Comparison of ENCODE assay signal across 19 cellular contexts in the genomic region with DNA sequence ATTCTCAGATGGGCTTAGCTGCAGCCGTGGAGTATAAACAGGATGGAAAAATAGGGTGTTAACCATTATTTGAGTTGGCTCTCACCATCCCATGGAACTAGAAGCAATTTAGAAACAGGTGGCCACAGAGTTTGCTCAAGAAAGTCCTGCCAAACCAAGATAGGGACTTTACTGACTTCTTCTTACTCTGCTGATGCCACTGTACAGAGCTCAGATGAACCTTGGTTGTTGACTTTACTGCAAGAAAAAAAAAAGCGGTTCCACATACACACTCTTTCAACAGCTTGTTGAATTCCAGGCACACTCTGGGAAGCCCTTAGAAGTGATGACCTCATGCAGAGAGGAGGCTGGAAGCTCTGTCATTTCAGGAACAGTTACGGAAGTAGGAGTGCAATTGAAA.
A peak's percentile ranks its signal among the peaks of the same experiment; 100 is the strongest.
DNase-seq lines count a peak whose midpoint lies in the region; ATAC-seq and TF ChIP-seq lines count a peak whose summit lies in the region.
"Had no signal": no experiment of that assay in that cellular context is flagged by ENCODE, and none has a peak within 500 bp of the region (broad histone marks: within the 10 kb centered on the region; RNA-seq: fewer than 3 reads in every experiment).

No MANE protein-coding gene starts in this region.

- H3K4me3 Mint-ChIP-seq in T-cell: no peak overlapping the region
- H3K4me3 Mint-ChIP-seq: activated naive CD4-positive, alpha-beta T cell treated with anti-CD3 and anti-CD28 coated beads, Interleukin-2, amount 10 ng/mL, durations not matched to agents 7 days and 5 days; activated T-cell treated with anti-CD3 and anti-CD28 coated beads, Interleukin-2, amount 50 U/mL, for 4 hours; stimulated activated naive CD8-positive, alpha-beta T cell treated with anti-CD3 and anti-CD28 coated beads, Interleukin-15, Interleukin-2, amounts not matched to agents 100 ng/mL and 50 ng/mL, for 24 hours had no signal

- H3K27me3 ChIP-seq in vagina: no peaks in the 10 kb centered on the region
- H3K27me3 ChIP-seq: Peyer's patch had no signal

- H3K4me3 ChIP-seq in epithelial cell of proximal tubule (ENCODE audit: low read depth, low read length) (no peak overlapping the region), vagina (no peak overlapping the region)
- H3K4me3 ChIP-seq: Peyer's patch had no signal

- no peaks in the 10 kb centered on the region for H3K4me1 Mint-ChIP-seq in T-cell
- H3K4me1 Mint-ChIP-seq: activated naive CD4-positive, alpha-beta T cell treated with anti-CD3 and anti-CD28 coated beads, Interleukin-2, amount 10 ng/mL, durations not matched to agents 7 days and 5 days had no signal

- H3K9me3 Mint-ChIP-seq in T-cell: peaks cover 0 to 19% (median 8%) of the 10 kb centered on the region in 3 donors

- no peaks in the 10 kb centered on the region for H3K27me3 Mint-ChIP-seq in T-cell
- H3K27me3 Mint-ChIP-seq: activated naive CD4-positive, alpha-beta T cell treated with anti-CD3 and anti-CD28 coated beads, Interleukin-2, amount 10 ng/mL, durations not matched to agents 7 days and 5 days; stimulated activated naive CD8-positive, alpha-beta T cell treated with anti-CD3 and anti-CD28 coated beads, Interleukin-15, Interleukin-2, amounts not matched to agents 100 ng/mL and 50 ng/mL, for 24 hours had no signal

- intact Hi-C loops in vagina (cut with DNase I): no loop called here

- no peaks in the 10 kb centered on the region for H3K36me3 ChIP-seq in vagina
- H3K36me3 ChIP-seq: Peyer's patch had no signal

- CTCF ChIA-PET in T-cell (lab: Charles Lee): no interaction called here

- no peaks in the 10 kb centered on the region for H3K4me1 ChIP-seq in vagina
- H3K4me1 ChIP-seq: Peyer's patch had no signal

- no peak for TF ChIP-seq POLR2A in vagina (IDR thresholded peaks at IDR 0.05)

- H3K9me3 ChIP-seq in vagina: no peaks in the 10 kb centered on the region
- H3K9me3 ChIP-seq: Peyer's patch, SK-N-SH had no signal

- POLR2A ChIA-PET in T-cell (lab: Charles Lee): interaction anchor here in 1 of 2 donors (0.7 kb wide), 1 partner anchor 259 kb away, joined by 3 read pairs; no protein-coding TSS in a partner anchor

- no peaks in the 10 kb centered on the region for H3K36me3 Mint-ChIP-seq in T-cell
- H3K36me3 Mint-ChIP-seq: activated naive CD4-positive, alpha-beta T cell treated with anti-CD3 and anti-CD28 coated beads, Interleukin-2, amount 10 ng/mL, durations not matched to agents 7 days and 5 days had no signal

- peak; percentile 97 for DNase-seq in NCI-H446 treated with DMSO at 0.1 percent for 48 hours (lab: John Stamatoyannopoulos, UW)
- DNase-seq in epithelial cell of proximal tubule (ENCODE audit: low read depth): peak; percentile 10
- peak; percentile 32 for DNase-seq in kidney tubule cell (ENCODE audit: low spot score)
- peak; percentile 18 for DNase-seq in renal cortical epithelial cell (ENCODE audit: low read depth)
- DNase-seq in T-cell: no peak
- no peak for DNase-seq in vagina (ENCODE audit: extremely low spot score in 2 of 2)
- no peak for DNase-seq in cerebellum (ENCODE audit: low spot score)
- DNase-seq: activated CD4-positive, CD25-positive, alpha-beta regulatory T cell; activated naive CD4-positive, alpha-beta T cell treated with anti-CD3 and anti-CD28 coated beads, Interleukin-2, amount 10 ng/mL, durations not matched to agents 7 days and 5 days; activated T-cell treated with anti-CD3 and anti-CD28 coated beads, Interleukin-2, amount 50 U/mL, for 4 hours; Kasumi-1; NCI-H1105 treated with DMSO at 0.1 percent for 48 hours; NCI-H2107; Peyer's patch; SK-N-SH; stimulated activated CD4-positive, alpha-beta T cell treated with anti-CD3 and anti-CD28 coated beads, Interleukin-2, amount 100 ng/mL, for 24 hours; T-helper 9 cell; trophoblast cell had no signal

- H3K27ac ChIP-seq in vagina: no peak overlapping the region
- H3K27ac ChIP-seq: Peyer's patch had no signal

- H3K27ac Mint-ChIP-seq in T-cell: no peak overlapping the region
- H3K27ac Mint-ChIP-seq: activated naive CD4-positive, alpha-beta T cell treated with anti-CD3 and anti-CD28 coated beads, Interleukin-2, amount 10 ng/mL, durations not matched to agents 7 days and 5 days; stimulated activated naive CD8-positive, alpha-beta T cell treated with anti-CD3 and anti-CD28 coated beads, Interleukin-15, Interleukin-2, amounts not matched to agents 100 ng/mL and 50 ng/mL, for 24 hours had no signal

- TF ChIP-seq CTCF in epithelial cell of proximal tubule (conservative IDR thresholded peaks at IDR 0.05; ENCODE audit: low read depth, low read length): no peak
- no peak for TF ChIP-seq CTCF in vagina (IDR thresholded peaks at IDR 0.05)

- ATAC-seq in T-cell (replicated peaks in 1 of 4): no peak
- ATAC-seq: activated T-cell treated with anti-CD3 and anti-CD28 coated beads, Interleukin-2, amount 50 U/mL, for 4 hours had no signal

Comparison
In these comparisons a context has a peak if more than half of its experiments do, and no peak if none do; other contexts are left out.
1. DNase-seq: peak in NCI-H446 treated with DMSO at 0.1 percent for 48 hours (single experiment), epithelial cell of proximal tubule (single experiment), kidney tubule cell (single experiment) and renal cortical epithelial cell (single experiment); none in T-cell (0 of 34), vagina (0 of 2) and cerebellum (single experiment).